In genomic region chr6:100664274-100665040, GRCh38 we compare ENCODE assay signal across 8 cellular contexts.
A peak's percentile ranks its signal among the peaks of the same experiment; 100 is the strongest.
DNase-seq lines count a peak whose midpoint lies in the region; ATAC-seq and TF ChIP-seq lines count a peak whose summit lies in the region.

No MANE protein-coding gene starts in this region.

- BruUV-seq in A673 (replicated peaks; lab: Mats Ljungman, UMichigan), result no TSS peak

- H3K36me3 ChIP-seq in A673 (ENCODE audit: insufficient read depth, low read length, poor library complexity, severe bottlenecking), result no peaks in the 10 kb centered on the region
- no peaks in the 10 kb centered on the region for H3K36me3 ChIP-seq in body of pancreas (replicated peaks in 1 of 2; ENCODE audit: insufficient read depth in 1 of 2, low read depth in 2 of 2)
- H3K36me3 ChIP-seq in right lobe of liver, result no peaks in the 10 kb centered on the region
- no peaks in the 10 kb centered on the region for H3K36me3 ChIP-seq in H7 (replicated peaks; ENCODE audit: control insufficient read depth, insufficient read depth, low read length)

- H3K9me3 ChIP-seq in A673 (ENCODE audit: low read depth, low read length, poor library complexity, severe bottlenecking), result no peaks in the 10 kb centered on the region
- no peaks in the 10 kb centered on the region for H3K9me3 ChIP-seq in body of pancreas
- no peaks in the 10 kb centered on the region for H3K9me3 ChIP-seq in right lobe of liver

- CTCF ChIA-PET in A673 (lab: Charles Lee), result no interaction called here

- H3K4me3 ChIP-seq in A673 (ENCODE audit: low read depth, low read length, poor library complexity, severe bottlenecking) (no peak overlapping the region), body of pancreas (no peak overlapping the region), right lobe of liver (no peak overlapping the region), H7 (ENCODE audit: insufficient read depth, low read depth, low read length) (no peak overlapping the region)

- intact Hi-C loops in A673 (cut with micrococcal nuclease; ENCODE audit: unreplicated experiment), result loop anchor here (5.0 kb wide), 2 partner anchors 557 to 797 kb away; no protein-coding TSS in a partner anchor
- intact Hi-C loops in body of pancreas (cut with DNase I), result loop anchor here (10.0 kb wide), 1 partner anchor 560 kb away; no protein-coding TSS in a partner anchor
- intact Hi-C loops in right lobe of liver (cut with DNase I), result no loop called here

- no peaks in the 10 kb centered on the region for H3K4me1 ChIP-seq in A673 (ENCODE audit: insufficient read depth, low read length, poor library complexity, severe bottlenecking)
- H3K4me1 ChIP-seq in body of pancreas, result peaks cover 6% of the 10 kb centered on the region
- H3K4me1 ChIP-seq in right lobe of liver, result no peaks in the 10 kb centered on the region

- no peak overlapping the region for H3K27ac ChIP-seq in A673 (ENCODE audit: low read depth, low read length, poor library complexity, severe bottlenecking)
- H3K27ac ChIP-seq in body of pancreas, result no peak overlapping the region
- no peak overlapping the region for H3K27ac ChIP-seq in right lobe of liver

- H3K27me3 ChIP-seq in A673 (replicated peaks; ENCODE audit: insufficient read depth, low read depth, low read length, poor library complexity), result no peaks in the 10 kb centered on the region
- H3K27me3 ChIP-seq in body of pancreas, result no peaks in the 10 kb centered on the region
- no peaks in the 10 kb centered on the region for H3K27me3 ChIP-seq in right lobe of liver
- no peaks in the 10 kb centered on the region for H3K27me3 ChIP-seq in H7 (ENCODE audit: control insufficient read depth, insufficient read depth, low read length)

- DNase-seq in A673 (ENCODE audit: low spot score) (peak; percentile 42), NCI-H1694 treated with DMSO at 0.1 percent for 48 hours (lab: John Stamatoyannopoulos, UW) (peak; percentile 17), body of pancreas (peak in 1 of 4 donors; percentile 2), right lobe of liver (no peak), H7 (no peak), GDM1 (lab: John Stamatoyannopoulos, UW) (no peak)

- TF ChIP-seq CTCF in A673 (conservative IDR thresholded peaks at IDR 0.05; ENCODE audit: low read depth, low read length), result peak; percentile 79
- peak; percentile 39 for TF ChIP-seq CTCF in GM12873 (IDR thresholded peaks at IDR 0.05; ENCODE audit: insufficient read depth, low read depth, low read length, missing control alignments)
- peak; percentile 18 to 68 (median 59) for TF ChIP-seq CTCF in body of pancreas (IDR thresholded peaks at IDR 0.05)
- peak; percentile 62 to 78 (median 67) for TF ChIP-seq CTCF in right lobe of liver (IDR thresholded peaks at IDR 0.05)

- peak; percentile 27 for ATAC-seq in HG02623 (IDR thresholded peaks at IDR 0.05; ENCODE audit: unreplicated experiment)
- ATAC-seq in body of pancreas, result no peak
- peak; percentile 55 to 77 (median 68) for ATAC-seq in right lobe of liver

- POLR2A ChIA-PET in A673 (lab: Charles Lee; ENCODE audit: low non-redundant PET), result no interaction called here

- TF ChIP-seq POLR2A in body of pancreas (IDR thresholded peaks at IDR 0.05) (no peak), right lobe of liver (IDR thresholded peaks at IDR 0.05) (no peak)

Comparison
In these comparisons a context has a peak if more than half of its experiments do, and no peak if none do; other contexts are left out.
1. DNase-seq: peak in A673 (single experiment) and NCI-H1694 treated with DMSO at 0.1 percent for 48 hours (single experiment); none in right lobe of liver (0 of 3), H7 (single experiment) and GDM1 (single experiment).
2. intact Hi-C loops: an anchor here in A673 (5.0 kb wide) and body of pancreas (10.0 kb wide); none called in right lobe of liver.
3. Peak in every context shown above with its lines, with median percentiles within 50 percentile points of each other: CTCF ChIP-seq.